In genomic region chr3:9715764-9716437, GRCh38 we compare ENCODE assay signal across 8 cellular contexts. TPM values are rescaled to one million over a fixed set of nuclear protein-coding genes. Genes with fewer than 3 reads are reported as not detected.
DNase-seq lines count a peak whose midpoint lies in the region; ATAC-seq and TF ChIP-seq lines count a peak whose summit lies in the region.

No MANE protein-coding gene starts in this region.

- H3T11ph ChIP-seq in H9 (ENCODE audit: low read length): no peak overlapping the region

- H3K79me2 ChIP-seq in H9 (ENCODE audit: insufficient read depth, low read length): no peaks in the 10 kb centered on the region

- H3K4me1 ChIP-seq in H9 (ENCODE audit: insufficient read depth, low read length): no peaks in the 10 kb centered on the region; the same call in 1 of the 2 replicates

- H3K4me1 Mint-ChIP-seq in H9 (peaks cover 8 to 12% of the 10 kb centered on the region in 2 experiments), type B pancreatic cell (ENCODE audit: unreplicated experiment) (no peaks in the 10 kb centered on the region)
- H3K4me1 Mint-ChIP-seq in effector memory CD8-positive, alpha-beta T cell (ENCODE audit: low read depth in 2 of 2): no peaks in the 10 kb centered on the region

- H3K27ac Mint-ChIP-seq in H9 (no peak overlapping the region), type B pancreatic cell (no peak overlapping the region)
- H3K27ac Mint-ChIP-seq in effector memory CD8-positive, alpha-beta T cell: no peak overlapping the region

- H3K9me3 Mint-ChIP-seq in H9 (no peaks in the 10 kb centered on the region), type B pancreatic cell (no peaks in the 10 kb centered on the region)
- H3K9me3 Mint-ChIP-seq in effector memory CD8-positive, alpha-beta T cell: no peaks in the 10 kb centered on the region

- peak; percentile 61 for ATAC-seq in effector memory CD8-positive, alpha-beta T cell (replicated peaks)
- ATAC-seq in GM19023 (IDR thresholded peaks at IDR 0.05; ENCODE audit: unreplicated experiment): no peak

- H3K36me3 Mint-ChIP-seq in H9 (ENCODE audit: insufficient read depth in 1 of 3, low read depth in 3 of 3) (no peaks in the 10 kb centered on the region), type B pancreatic cell (no peaks in the 10 kb centered on the region)
- H3K36me3 Mint-ChIP-seq in effector memory CD8-positive, alpha-beta T cell (ENCODE audit: insufficient read depth): no peaks in the 10 kb centered on the region

- H3K4me2 ChIP-seq in H9 (ENCODE audit: insufficient read depth, insufficient read length, low read length): no peak overlapping the region

- H3K9ac ChIP-seq in H9 (ENCODE audit: extremely low read depth, insufficient read length, low read length): no peak overlapping the region

- H2BK5ac ChIP-seq in H9 (ENCODE audit: insufficient read length, low read length): no peak overlapping the region

- no peak overlapping the region for H2AFZ ChIP-seq in H9 (ENCODE audit: low read length)

- H3K4me3 Mint-ChIP-seq in H9: no peak overlapping the region
- no peak overlapping the region for H3K4me3 Mint-ChIP-seq in effector memory CD8-positive, alpha-beta T cell
- H3K4me3 Mint-ChIP-seq in type B pancreatic cell: no peak overlapping the region

- H4K5ac ChIP-seq in H9 (ENCODE audit: insufficient read length, low read depth, low read length): no peak overlapping the region

- no peak overlapping the region for H3K56ac ChIP-seq in H9 (ENCODE audit: insufficient read length, low read depth, low read length)

- H3K4ac ChIP-seq in H9 (ENCODE audit: low read depth, low read length): no peak overlapping the region

- no peaks in the 10 kb centered on the region for H3K79me1 ChIP-seq in H9 (ENCODE audit: insufficient read depth, low read depth, low read length, poor library complexity, severe bottlenecking)

- peak; percentile 98 for TF ChIP-seq CTCF in AG09309 (IDR thresholded peaks at IDR 0.05; ENCODE audit: control insufficient read depth, insufficient read depth, low read depth, low read length, missing control alignments)
- TF ChIP-seq CTCF in H9 (conservative IDR thresholded peaks at IDR 0.05): peak; percentile 29; the same call in 1 of the 3 replicates
- TF ChIP-seq CTCF in type B pancreatic cell (conservative IDR thresholded peaks at IDR 0.05): peak; percentile 16

- H4K91ac ChIP-seq in H9 (ENCODE audit: insufficient read length, low read depth, low read length): no peak overlapping the region

- H2BK12ac ChIP-seq in H9 (ENCODE audit: insufficient read length, low read depth, low read length): no peak overlapping the region

- H3K27me3 ChIP-seq in H9 (ENCODE audit: insufficient read depth, low read length): no peaks in the 10 kb centered on the region

- WGBS in H9 (ENCODE audit: extremely low coverage, insufficient read length, low lambda C conversion rate): no CpG with 5 or more reads among the region's 6 CpGs

- no peak overlapping the region for H3K14ac ChIP-seq in H9 (ENCODE audit: insufficient read depth, low read length)

- H3K27me3 Mint-ChIP-seq in H9 (ENCODE audit: low read depth) (peaks cover 6% of the 10 kb centered on the region), type B pancreatic cell (peaks cover 56% of the 10 kb centered on the region)
- H3K27me3 Mint-ChIP-seq in effector memory CD8-positive, alpha-beta T cell: peaks cover 0 to 8% of the 10 kb centered on the region in 2 donors

- no peak overlapping the region for H2BK15ac ChIP-seq in H9 (ENCODE audit: low read depth, low read length)

- H3K4me3 ChIP-seq in AG09309 (ENCODE audit: control insufficient read depth, low read depth, low read length): no peak overlapping the region

- H4K8ac ChIP-seq in H9 (replicated peaks; ENCODE audit: insufficient read length, low read depth, low read length): no peak overlapping the region

- no peaks in the 10 kb centered on the region for H4K20me1 ChIP-seq in H9 (ENCODE audit: control insufficient read depth, insufficient read depth, insufficient read length)

- no peak overlapping the region for H2BK20ac ChIP-seq in H9 (ENCODE audit: low read depth, low read length, poor library complexity, severe bottlenecking)

- H3K23me2 ChIP-seq in H9 (ENCODE audit: insufficient read length, low read depth, low read length, poor library complexity, severe bottlenecking): no peaks in the 10 kb centered on the region

- no peak overlapping the region for H3K18ac ChIP-seq in H9 (ENCODE audit: insufficient read length, low read depth, low read length)

- H2BK120ac ChIP-seq in H9 (ENCODE audit: low read depth, low read length, poor library complexity, severe bottlenecking): no peak overlapping the region

- no peak overlapping the region for H3K23ac ChIP-seq in H9 (ENCODE audit: insufficient read length, low read depth, low read length)

- no peak overlapping the region for H3K27ac ChIP-seq in H9 (ENCODE audit: insufficient read length, low read depth, low read length)

- DNase-seq in AG09309 (ENCODE audit: low read depth) (peak; percentile 79), H9 (no peak), SKM-1 treated with dmso at 0.1 percent for 144 hours (lab: John Stamatoyannopoulos, UW; ENCODE audit: unreplicated experiment) (peak; percentile 88), midbrain (lab: John Stamatoyannopoulos, UW) (peak; percentile 61), type B pancreatic cell (ENCODE audit: extremely low spot score, unreplicated experiment) (no peak), NCI-H345 treated with DMSO at 0.1 percent for 48 hours (lab: John Stamatoyannopoulos, UW; ENCODE audit: unreplicated experiment) (no peak)
- DNase-seq in effector memory CD8-positive, alpha-beta T cell: peak in 1 of 3 experiments; percentile 19

- no peaks in the 10 kb centered on the region for H3K9me3 ChIP-seq in H9 (ENCODE audit: control insufficient read depth, low read depth, low read length)

- H2AK5ac ChIP-seq in H9 (ENCODE audit: insufficient read length, low read length): no peak overlapping the region

RNA-seq across cellular contexts. Expression of gene CPNE9, which starts 12.3 kb away (rescaled TPM):
- total RNA-seq in H9 (2021): 3.5 and 3.8 TPM in 2 replicates
- 0.34 and 0.59 TPM in 2 replicates for total RNA-seq in type B pancreatic cell (ENCODE audit: low replicate concordance)

RNA-seq across cellular contexts. Expression of gene BRPF1, which starts 15.6 kb away (rescaled TPM):
- total RNA-seq in H9 (2021): 38.4 and 38.6 TPM in 2 replicates
- total RNA-seq in type B pancreatic cell (ENCODE audit: low replicate concordance): 22.6 and 28.0 TPM in 2 replicates

RNA-seq across cellular contexts. Expression of gene OGG1, which starts 33.9 kb away (rescaled TPM):
- total RNA-seq in H9 (2021) (43.4 and 44.1 TPM in 2 replicates), type B pancreatic cell (ENCODE audit: low replicate concordance) (22.8 and 40.4 TPM in 2 replicates)

RNA-seq across cellular contexts. Expression of gene CAMK1, which starts 53.8 kb away (rescaled TPM):
- total RNA-seq in H9 (2021) (9.0 and 9.2 TPM in 2 replicates), type B pancreatic cell (ENCODE audit: low replicate concordance) (2.7 and 9.1 TPM in 2 replicates)

Comparison
In these comparisons a context has a peak if more than half of its experiments do, and no peak if none do; other contexts are left out.
1. DNase-seq: peak in AG09309 (single experiment), SKM-1 treated with dmso at 0.1 percent for 144 hours (single experiment) and midbrain (single experiment); none in H9 (single experiment), type B pancreatic cell (single experiment) and NCI-H345 treated with DMSO at 0.1 percent for 48 hours (single experiment).
2. CTCF ChIP-seq: peak in every context shown above with its lines; median percentile 98 in AG09309; 29 in H9; 16 in type B pancreatic cell.